8 cellular contexts compared by ENCODE assay signal in the genomic region with DNA sequence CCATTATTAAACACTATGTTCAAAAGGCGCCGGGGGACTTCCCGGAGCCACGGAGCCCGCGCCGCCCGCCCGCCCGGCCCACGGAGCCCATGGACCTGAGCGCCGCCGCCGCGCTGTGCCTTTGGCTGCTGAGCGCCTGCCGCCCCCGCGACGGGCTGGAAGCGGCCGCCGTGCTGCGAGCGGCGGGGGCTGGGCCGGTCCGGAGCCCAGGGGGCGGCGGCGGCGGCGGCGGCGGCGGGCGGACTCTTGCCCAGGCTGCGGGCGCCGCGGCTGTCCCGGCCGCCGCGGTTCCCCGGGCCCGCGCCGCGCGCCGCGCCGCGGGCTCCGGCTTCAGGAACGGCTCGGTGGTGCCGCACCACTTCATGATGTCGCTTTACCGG. TPM values are rescaled to one million over a fixed set of nuclear protein-coding genes. Genes with fewer than 3 reads are reported as not detected.
DNase-seq lines count a peak whose midpoint lies in the region; ATAC-seq and TF ChIP-seq lines count a peak whose summit lies in the region.

No MANE protein-coding gene starts in this region.

- peak; percentile 17 for DNase-seq in activated CD8-positive, alpha-beta T cell treated with anti-CD3 and anti-CD28 coated beads for 36 hours
- DNase-seq in activated CD8-positive, alpha-beta T cell treated with anti-CD3 and anti-CD28 coated beads, Interleukin-2, amount 10 ng/mL, durations not matched to agents 7 days and 5 days: no peak
- DNase-seq in activated B cell treated with CpG ODN at 0.5 μM for 24 hours (no peak), kidney epithelial cell (ENCODE audit: low read depth) (no peak), upper lobe of left lung (peak in 1 of 2 donors; percentile 87), caudate nucleus (lab: John Stamatoyannopoulos, UW) (no peak), AG08396 (ENCODE audit: low spot score) (no peak), NCI-H2107 treated with DMSO at 0.1 percent for 48 hours (lab: John Stamatoyannopoulos, UW; ENCODE audit: unreplicated experiment) (no peak)

- no peak for TF ChIP-seq CTCF in activated CD8-positive, alpha-beta T cell treated with anti-CD3 and anti-CD28 coated beads for 36 hours (IDR thresholded peaks at IDR 0.05)
- TF ChIP-seq CTCF in activated B cell treated with CpG ODN at 0.5 μM for 24 hours (IDR thresholded peaks at IDR 0.05): no peak
- no peak for TF ChIP-seq CTCF in kidney epithelial cell (IDR thresholded peaks at IDR 0.05; ENCODE audit: insufficient read depth, low read length, poor library complexity, severe bottlenecking)
- TF ChIP-seq CTCF in upper lobe of left lung (IDR thresholded peaks at IDR 0.05): no peak

- H3K27me3 Mint-ChIP-seq in activated CD8-positive, alpha-beta T cell treated with anti-CD3 and anti-CD28 coated beads for 36 hours: peaks cover 70% of the 10 kb centered on the region
- H3K27me3 Mint-ChIP-seq in activated CD8-positive, alpha-beta T cell treated with anti-CD3 and anti-CD28 coated beads, Interleukin-2, amount 10 ng/mL, durations not matched to agents 7 days and 5 days (ENCODE audit: low read depth): peaks cover 71% of the 10 kb centered on the region
- H3K27me3 Mint-ChIP-seq in activated B cell treated with CpG ODN at 0.5 μM for 24 hours: peaks cover 8% of the 10 kb centered on the region

- TF ChIP-seq EP300 in upper lobe of left lung (IDR thresholded peaks at IDR 0.05): no peak

- intact Hi-C loops in activated CD8-positive, alpha-beta T cell treated with anti-CD3 and anti-CD28 coated beads for 36 hours (cut with micrococcal nuclease): no loop called here
- intact Hi-C loops in activated B cell treated with CpG ODN at 0.5 μM for 24 hours (cut with micrococcal nuclease): loop anchor here (1.0 to 5.0 kb wide), 6 partner anchors 9 to 1320 kb away; partner anchors contain the start of genes HS1BP3 and LDAH

- H3K27ac Mint-ChIP-seq in activated CD8-positive, alpha-beta T cell treated with anti-CD3 and anti-CD28 coated beads for 36 hours: no peak overlapping the region
- H3K27ac Mint-ChIP-seq in activated CD8-positive, alpha-beta T cell treated with anti-CD3 and anti-CD28 coated beads, Interleukin-2, amount 10 ng/mL, durations not matched to agents 7 days and 5 days: no peak overlapping the region
- H3K27ac Mint-ChIP-seq in activated B cell treated with CpG ODN at 0.5 μM for 24 hours: no peak overlapping the region

- H3K4me3 ChIP-seq in kidney epithelial cell (ENCODE audit: low read depth, low read length): peak overlapping the region; percentile 29
- H3K4me3 ChIP-seq in upper lobe of left lung: peak overlapping the region in 3 of 4 donors; percentile 42 to 52 (median 51)

- no peak for TF ChIP-seq POLR2A in upper lobe of left lung (IDR thresholded peaks at IDR 0.05)

- H3K27ac ChIP-seq in upper lobe of left lung (no peak overlapping the region), caudate nucleus (ENCODE audit: low read depth, low read length) (no peak overlapping the region)

- H3K4me3 Mint-ChIP-seq in activated CD8-positive, alpha-beta T cell treated with anti-CD3 and anti-CD28 coated beads for 36 hours: no peak overlapping the region
- H3K4me3 Mint-ChIP-seq in activated CD8-positive, alpha-beta T cell treated with anti-CD3 and anti-CD28 coated beads, Interleukin-2, amount 10 ng/mL, durations not matched to agents 7 days and 5 days: no peak overlapping the region
- peak overlapping the region; percentile 79 for H3K4me3 Mint-ChIP-seq in activated B cell treated with CpG ODN at 0.5 μM for 24 hours

- H3K9me3 Mint-ChIP-seq in activated CD8-positive, alpha-beta T cell treated with anti-CD3 and anti-CD28 coated beads for 36 hours: no peaks in the 10 kb centered on the region
- no peaks in the 10 kb centered on the region for H3K9me3 Mint-ChIP-seq in activated CD8-positive, alpha-beta T cell treated with anti-CD3 and anti-CD28 coated beads, Interleukin-2, amount 10 ng/mL, durations not matched to agents 7 days and 5 days (ENCODE audit: insufficient read depth)
- H3K9me3 Mint-ChIP-seq in activated B cell treated with CpG ODN at 0.5 μM for 24 hours: no peaks in the 10 kb centered on the region

- peak; percentile 29 for ATAC-seq in activated CD8-positive, alpha-beta T cell treated with anti-CD3 and anti-CD28 coated beads for 36 hours
- ATAC-seq in activated CD8-positive, alpha-beta T cell treated with anti-CD3 and anti-CD28 coated beads, Interleukin-2, amount 10 ng/mL, durations not matched to agents 7 days and 5 days: no peak
- no peak for ATAC-seq in activated B cell treated with CpG ODN at 0.5 μM for 24 hours (ENCODE audit: low read depth)
- peak in 1 of 2 donors; percentile 34 for ATAC-seq in upper lobe of left lung (ENCODE audit: low FRiP score in 2 of 2)

- peaks cover 91% of the 10 kb centered on the region for H3K27me3 ChIP-seq in kidney epithelial cell (ENCODE audit: control insufficient read depth, insufficient read depth, low read length)
- peaks cover 0 to 68% (median 41%) of the 10 kb centered on the region in 4 donors for H3K27me3 ChIP-seq in upper lobe of left lung

- H3K36me3 ChIP-seq in kidney epithelial cell (ENCODE audit: control insufficient read depth, insufficient read depth, low read length) (no peaks in the 10 kb centered on the region), upper lobe of left lung (no peaks in the 10 kb centered on the region)

- CTCF ChIA-PET in activated CD8-positive, alpha-beta T cell treated with anti-CD3 and anti-CD28 coated beads for 36 hours (lab: Charles Lee): interaction anchor here (1.1 kb wide), 1 partner anchor 11 kb away, joined by 5 read pairs; no protein-coding TSS in a partner anchor
- CTCF ChIA-PET in activated CD8-positive, alpha-beta T cell treated with anti-CD3 and anti-CD28 coated beads, Interleukin-2, amount 10 ng/mL, durations not matched to agents 7 days and 5 days (lab: Charles Lee): interaction anchor here (0.8 to 1.6 kb wide), 2 partner anchors 221 to 295 kb away, joined by 3 to 5 read pairs; partner anchors contain the start of gene RHOB
- CTCF ChIA-PET in activated B cell treated with CpG ODN at 0.5 μM for 24 hours (lab: Charles Lee): interaction anchor here (1.2 to 5.7 kb wide), 3 partner anchors 9 to 296 kb away, joined by 4 to 69 read pairs (median 21); no protein-coding TSS in a partner anchor

- peaks cover 0 to 8% (median 0%) of the 10 kb centered on the region in 4 donors for H3K9me3 ChIP-seq in upper lobe of left lung

- no CpG with 5 or more reads among the region's 62 CpGs for WGBS in upper lobe of left lung, 2 donors

- H3K36me3 Mint-ChIP-seq in activated CD8-positive, alpha-beta T cell treated with anti-CD3 and anti-CD28 coated beads for 36 hours (ENCODE audit: low read depth): no peaks in the 10 kb centered on the region
- no peaks in the 10 kb centered on the region for H3K36me3 Mint-ChIP-seq in activated CD8-positive, alpha-beta T cell treated with anti-CD3 and anti-CD28 coated beads, Interleukin-2, amount 10 ng/mL, durations not matched to agents 7 days and 5 days (ENCODE audit: low read depth)
- H3K36me3 Mint-ChIP-seq in activated B cell treated with CpG ODN at 0.5 μM for 24 hours (ENCODE audit: low read depth): peaks cover 4% of the 10 kb centered on the region

- peaks cover 16% of the 10 kb centered on the region for H3K4me1 Mint-ChIP-seq in activated CD8-positive, alpha-beta T cell treated with anti-CD3 and anti-CD28 coated beads for 36 hours (ENCODE audit: low read depth)
- peaks cover 14% of the 10 kb centered on the region for H3K4me1 Mint-ChIP-seq in activated CD8-positive, alpha-beta T cell treated with anti-CD3 and anti-CD28 coated beads, Interleukin-2, amount 10 ng/mL, durations not matched to agents 7 days and 5 days (ENCODE audit: low read depth)
- peaks cover 38% of the 10 kb centered on the region for H3K4me1 Mint-ChIP-seq in activated B cell treated with CpG ODN at 0.5 μM for 24 hours

- peaks cover 26 to 62% (median 36%) of the 10 kb centered on the region in 4 donors for H3K4me1 ChIP-seq in upper lobe of left lung

- POLR2A ChIA-PET in activated CD8-positive, alpha-beta T cell treated with anti-CD3 and anti-CD28 coated beads for 36 hours (lab: Charles Lee): interaction anchor here (1.6 kb wide), 1 partner anchor 11 kb away, joined by 7 read pairs; no protein-coding TSS in a partner anchor
- POLR2A ChIA-PET in activated CD8-positive, alpha-beta T cell treated with anti-CD3 and anti-CD28 coated beads, Interleukin-2, amount 10 ng/mL, durations not matched to agents 7 days and 5 days (lab: Charles Lee): no interaction called here
- POLR2A ChIA-PET in activated B cell treated with CpG ODN at 0.5 μM for 24 hours (lab: Charles Lee): interaction anchor here (0.7 to 3.5 kb wide), 10 partner anchors 10 to 318 kb away, joined by 3 to 116 read pairs (median 5); partner anchors contain the start of genes HS1BP3, LDAH, PUM2 and RHOB

RNA-seq across cellular contexts. Expression of gene GDF7, which starts 0.2 kb away (rescaled TPM):
- not detected for total RNA-seq in activated CD8-positive, alpha-beta T cell treated with anti-CD3 and anti-CD28 coated beads for 36 hours
- total RNA-seq in activated CD8-positive, alpha-beta T cell treated with anti-CD3 and anti-CD28 coated beads, Interleukin-2, amount 10 ng/mL, durations not matched to agents 7 days and 5 days: not detected
- 5.9 and 6.7 TPM in 2 replicates for total RNA-seq in activated B cell treated with CpG ODN at 0.5 μM for 24 hours
- total RNA-seq in kidney epithelial cell: 0.04 and 0.07 TPM in 2 replicates
- 1 to 10 TPM in 1 of 6 donors, under 1 TPM in 5; under 0.01 to 1.8 (median 0.44) TPM for total RNA-seq in upper lobe of left lung

RNA-seq across cellular contexts. Expression of gene HS1BP3, which starts 16.2 kb away (rescaled TPM):
- 1 to 10 TPM; 6.5 to 7.9 TPM for total RNA-seq in activated CD8-positive, alpha-beta T cell treated with anti-CD3 and anti-CD28 coated beads for 36 hours
- 10 to 100 TPM; 10.5 to 11.2 TPM for total RNA-seq in activated CD8-positive, alpha-beta T cell treated with anti-CD3 and anti-CD28 coated beads, Interleukin-2, amount 10 ng/mL, durations not matched to agents 7 days and 5 days
- total RNA-seq in activated B cell treated with CpG ODN at 0.5 μM for 24 hours (13.0 and 13.1 TPM in 2 replicates), kidney epithelial cell (41.7 and 42.4 TPM in 2 replicates), upper lobe of left lung (10 to 100 TPM; 41.0 to 45.8 (median 42.7) TPM)
